Comparison of ENCODE assay signal across 18 cellular contexts in the genomic region with DNA sequence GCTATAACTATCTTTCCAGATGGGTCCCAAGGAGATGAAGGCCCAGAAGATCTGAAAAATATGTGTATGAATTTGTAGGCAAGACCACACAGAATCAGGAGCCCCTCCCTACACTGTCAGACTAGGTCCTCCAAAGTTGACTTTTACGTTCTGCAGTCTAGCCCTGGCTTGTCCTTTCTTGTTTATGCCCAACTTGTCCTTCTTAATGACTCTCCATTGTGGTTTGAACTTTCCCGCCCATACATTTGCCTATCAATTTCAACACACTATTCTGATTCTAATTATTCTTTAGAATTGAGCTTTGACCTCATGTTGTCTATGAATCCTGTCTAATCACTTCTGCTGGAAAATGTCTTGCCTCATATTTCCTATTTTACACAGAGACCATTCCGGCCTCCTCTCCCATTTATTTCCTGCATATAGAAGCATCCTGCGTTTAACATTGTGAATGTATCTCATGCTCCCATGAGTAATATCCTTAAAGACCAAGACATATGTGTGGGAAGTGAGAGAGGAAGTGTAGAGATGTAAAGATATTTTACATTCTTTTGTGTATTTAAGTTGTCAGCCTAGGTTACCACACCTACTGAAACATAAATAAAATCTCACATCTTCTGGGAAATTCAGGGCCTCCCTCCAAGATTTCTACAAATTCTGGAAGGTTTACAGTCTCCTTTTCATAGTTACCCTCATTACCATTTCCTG.
DNase-seq lines count a peak whose midpoint lies in the region; ATAC-seq and TF ChIP-seq lines count a peak whose summit lies in the region.
"Had no signal": no experiment of that assay in that cellular context is flagged by ENCODE, and none has a peak within 500 bp of the region (broad histone marks: within the 10 kb centered on the region; RNA-seq: fewer than 3 reads in every experiment).

No MANE protein-coding gene starts in this region.

- ATAC-seq in HG03520 (IDR thresholded peaks at IDR 0.05; ENCODE audit: unreplicated experiment) (no peak), GM18868 (IDR thresholded peaks at IDR 0.05; ENCODE audit: unreplicated experiment) (no peak)
- ATAC-seq: HepG2, left lobe of liver had no signal

- intact Hi-C loops in activated CD4-positive, alpha-beta memory T cell treated with anti-CD3 and anti-CD28 coated beads for 36 hours (cut with micrococcal nuclease) = no loop called here

- no peaks in the 10 kb centered on the region for H3K36me3 Mint-ChIP-seq in activated CD4-positive, alpha-beta memory T cell treated with anti-CD3 and anti-CD28 coated beads, Interleukin-2, amount 10 ng/mL, durations not matched to agents 7 days and 5 days (ENCODE audit: low read depth)
- H3K36me3 Mint-ChIP-seq in activated CD4-positive, alpha-beta memory T cell treated with anti-CD3 and anti-CD28 coated beads for 36 hours = no peaks in the 10 kb centered on the region
- H3K36me3 Mint-ChIP-seq: activated naive CD4-positive, alpha-beta T cell treated with anti-CD3 and anti-CD28 coated beads, Interleukin-2, amount 50 U/mL, for 24 hours; naive B cell had no signal

- no peaks in the 10 kb centered on the region for H3K9me3 ChIP-seq in SJSA1 (replicated peaks)

- peak overlapping the region; percentile 49 for H3K27ac ChIP-seq in SJSA1
- H3K27ac ChIP-seq: WERI-Rb-1 had no signal

- H3K36me3 ChIP-seq in SJSA1 = no peaks in the 10 kb centered on the region
- H3K36me3 ChIP-seq: WERI-Rb-1 had no signal

- POLR2A ChIA-PET in activated CD4-positive, alpha-beta memory T cell treated with anti-CD3 and anti-CD28 coated beads, Interleukin-2, amount 10 ng/mL, durations not matched to agents 7 days and 5 days (lab: Charles Lee) = no interaction called here
- POLR2A ChIA-PET in activated CD4-positive, alpha-beta memory T cell treated with anti-CD3 and anti-CD28 coated beads for 36 hours (lab: Charles Lee) = no interaction called here

- H3K4me1 ChIP-seq in SJSA1 (replicated peaks) = peaks cover 41% of the 10 kb centered on the region

- peak overlapping the region; percentile 71 for H3K27ac Mint-ChIP-seq in activated CD4-positive, alpha-beta memory T cell treated with anti-CD3 and anti-CD28 coated beads, Interleukin-2, amount 10 ng/mL, durations not matched to agents 7 days and 5 days
- no peak overlapping the region for H3K27ac Mint-ChIP-seq in activated CD4-positive, alpha-beta memory T cell treated with anti-CD3 and anti-CD28 coated beads for 36 hours
- H3K27ac Mint-ChIP-seq: activated naive CD4-positive, alpha-beta T cell treated with anti-CD3 and anti-CD28 coated beads, Interleukin-2, amount 50 U/mL, for 24 hours; CD8-positive, alpha-beta T cell; naive B cell had no signal

- H3K4me3 ChIP-seq in SJSA1 (no peak overlapping the region), fibroblast of villous mesenchyme (ENCODE audit: low read depth, low read length) (no peak overlapping the region)

- no peak for DNase-seq in activated CD4-positive, alpha-beta memory T cell treated with anti-CD3 and anti-CD28 coated beads, Interleukin-2, amount 10 ng/mL, durations not matched to agents 7 days and 5 days
- no peak for DNase-seq in activated CD4-positive, alpha-beta memory T cell treated with anti-CD3 and anti-CD28 coated beads for 36 hours
- DNase-seq in SJSA1 (ENCODE audit: low read depth in 1 of 2, low spot score in 2 of 2) (no peak), fibroblast of villous mesenchyme (ENCODE audit: low read depth) (peak; percentile 29), superior temporal gyrus (ENCODE audit: extremely low spot score) (peak; percentile 42), NCI-H774 (lab: John Stamatoyannopoulos, UW) (no peak)
- DNase-seq: caudate nucleus; CD8-positive, alpha-beta T cell; hypothalamus; naive B cell; NCI-H1105 treated with DMSO at 0.1 percent for 48 hours; stimulated activated CD4-positive, alpha-beta T cell treated with anti-CD3 and anti-CD28 coated beads, Interleukin-4, amount 100 ng/mL, for 4 hours; WERI-Rb-1 had no signal

- no peaks in the 10 kb centered on the region for H3K27me3 ChIP-seq in SJSA1 (replicated peaks)

- no peaks in the 10 kb centered on the region for H3K27me3 Mint-ChIP-seq in activated CD4-positive, alpha-beta memory T cell treated with anti-CD3 and anti-CD28 coated beads, Interleukin-2, amount 10 ng/mL, durations not matched to agents 7 days and 5 days
- H3K27me3 Mint-ChIP-seq in activated CD4-positive, alpha-beta memory T cell treated with anti-CD3 and anti-CD28 coated beads for 36 hours = no peaks in the 10 kb centered on the region
- H3K27me3 Mint-ChIP-seq: activated naive CD4-positive, alpha-beta T cell treated with anti-CD3 and anti-CD28 coated beads, Interleukin-2, amount 50 U/mL, for 24 hours; naive B cell had no signal

- H3K4me1 Mint-ChIP-seq in activated CD4-positive, alpha-beta memory T cell treated with anti-CD3 and anti-CD28 coated beads, Interleukin-2, amount 10 ng/mL, durations not matched to agents 7 days and 5 days = peaks cover 20% of the 10 kb centered on the region
- H3K4me1 Mint-ChIP-seq in activated CD4-positive, alpha-beta memory T cell treated with anti-CD3 and anti-CD28 coated beads for 36 hours (ENCODE audit: low read depth) = no peaks in the 10 kb centered on the region
- H3K4me1 Mint-ChIP-seq: activated naive CD4-positive, alpha-beta T cell treated with anti-CD3 and anti-CD28 coated beads, Interleukin-2, amount 50 U/mL, for 24 hours; naive B cell had no signal

- H3K4me3 Mint-ChIP-seq in activated CD4-positive, alpha-beta memory T cell treated with anti-CD3 and anti-CD28 coated beads, Interleukin-2, amount 10 ng/mL, durations not matched to agents 7 days and 5 days = no peak overlapping the region
- H3K4me3 Mint-ChIP-seq in activated CD4-positive, alpha-beta memory T cell treated with anti-CD3 and anti-CD28 coated beads for 36 hours = no peak overlapping the region
- H3K4me3 Mint-ChIP-seq: activated naive CD4-positive, alpha-beta T cell treated with anti-CD3 and anti-CD28 coated beads, Interleukin-2, amount 50 U/mL, for 24 hours; CD8-positive, alpha-beta T cell; naive B cell had no signal

- TF ChIP-seq CTCF in fibroblast of villous mesenchyme (IDR thresholded peaks at IDR 0.05; ENCODE audit: insufficient read depth, low read depth, low read length) = no peak

- CTCF ChIA-PET in activated CD4-positive, alpha-beta memory T cell treated with anti-CD3 and anti-CD28 coated beads, Interleukin-2, amount 10 ng/mL, durations not matched to agents 7 days and 5 days (lab: Charles Lee) = no interaction called here
- CTCF ChIA-PET in activated CD4-positive, alpha-beta memory T cell treated with anti-CD3 and anti-CD28 coated beads for 36 hours (lab: Charles Lee) = no interaction called here

- H3K9me3 Mint-ChIP-seq in activated CD4-positive, alpha-beta memory T cell treated with anti-CD3 and anti-CD28 coated beads, Interleukin-2, amount 10 ng/mL, durations not matched to agents 7 days and 5 days = peaks cover 2% of the 10 kb centered on the region
- H3K9me3 Mint-ChIP-seq in activated CD4-positive, alpha-beta memory T cell treated with anti-CD3 and anti-CD28 coated beads for 36 hours = no peaks in the 10 kb centered on the region
- H3K9me3 Mint-ChIP-seq: activated naive CD4-positive, alpha-beta T cell treated with anti-CD3 and anti-CD28 coated beads, Interleukin-2, amount 50 U/mL, for 24 hours; CD8-positive, alpha-beta T cell; naive B cell had no signal

Comparison
In these comparisons a context has a peak if more than half of its experiments do, and no peak if none do; other contexts are left out.
1. DNase-seq: peak in fibroblast of villous mesenchyme (single experiment) and superior temporal gyrus (single experiment); none in activated CD4-positive, alpha-beta memory T cell treated with anti-CD3 and anti-CD28 coated beads, Interleukin-2, amount 10 ng/mL, durations not matched to agents 7 days and 5 days (single experiment), activated CD4-positive, alpha-beta memory T cell treated with anti-CD3 and anti-CD28 coated beads for 36 hours (single experiment), SJSA1 (0 of 2) and NCI-H774 (single experiment).